24 cellular contexts compared by ENCODE assay signal in the genomic region with DNA sequence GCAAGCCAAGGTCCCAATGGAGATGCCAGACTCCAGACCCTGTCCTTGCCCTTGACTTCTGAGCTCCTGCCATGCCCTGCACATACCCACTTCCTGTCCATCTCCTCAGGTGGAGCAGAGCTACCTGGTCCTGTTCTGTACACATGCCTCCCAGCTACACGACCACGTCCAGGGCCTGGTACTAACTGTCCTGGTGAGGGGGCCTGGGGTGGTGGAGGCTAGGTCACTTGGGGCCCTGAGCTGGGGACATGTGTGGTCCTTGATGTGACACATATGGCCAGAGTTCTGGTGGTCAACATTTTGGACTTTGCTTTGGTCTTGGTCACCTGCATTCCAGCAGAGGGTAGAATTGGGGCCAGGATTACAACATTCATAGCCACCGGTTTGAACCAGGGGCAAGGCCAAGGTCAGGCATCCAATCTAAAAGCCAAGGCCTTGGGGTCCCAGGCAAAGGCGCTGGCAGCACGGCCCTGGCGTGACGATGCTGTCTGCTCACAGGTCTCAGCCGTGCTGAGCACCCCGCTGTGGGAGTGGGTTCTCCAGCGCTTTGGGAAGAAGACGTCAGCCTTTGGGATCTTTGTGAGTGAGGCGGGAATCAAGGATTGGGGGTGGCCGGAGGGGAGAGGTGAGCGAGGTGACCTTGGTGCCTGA. TPM values are rescaled to one million over a fixed set of nuclear protein-coding genes. Genes with fewer than 3 reads are reported as not detected.
DNase-seq lines count a peak whose midpoint lies in the region; ATAC-seq, FAIRE-seq and TF ChIP-seq lines count a peak whose summit lies in the region.
"Had no signal": no experiment of that assay in that cellular context is flagged by ENCODE, and none has a peak within 500 bp of the region (broad histone marks: within the 10 kb centered on the region; RNA-seq: fewer than 3 reads in every experiment).

No MANE protein-coding gene starts in this region.

- TF ChIP-seq CTCF in H9 (conservative IDR thresholded peaks at IDR 0.05), result no peak
- TF ChIP-seq CTCF in bronchial epithelial cell (IDR thresholded peaks at IDR 0.05; ENCODE audit: insufficient read depth, low read length, severe bottlenecking), result no peak
- peak; percentile 30; the same call in 1 of the 2 replicates for TF ChIP-seq CTCF in HepG2 (CRISPR knock-in tag; IDR thresholded peaks at IDR 0.05)

- POLR2A ChIA-PET in HepG2 (lab: Yijun Ruan, JAX), result interaction anchor here (0.6 to 5.2 kb wide), 11 partner anchors 7 to 95 kb away, joined by 3 to 23 read pairs (median 10); a partner anchor contains a TSS

- no peak overlapping the region for H3K56ac ChIP-seq in H9 (ENCODE audit: insufficient read length, low read depth, low read length)

- no TSS peak for BruUV-seq in HepG2 (replicated peaks; lab: Mats Ljungman, UMichigan)

- peaks cover 27 to 35% (median 29%) of the 10 kb centered on the region in 3 experiments for H3K36me3 Mint-ChIP-seq in H9 (ENCODE audit: insufficient read depth in 1 of 3, low read depth in 3 of 3)
- peaks cover 17% of the 10 kb centered on the region for H3K36me3 Mint-ChIP-seq in stimulated activated effector memory CD8-positive, alpha-beta T cell treated with anti-CD3 and anti-CD28 coated beads, Interleukin-12 subunit alpha, Interleukin-12 subunit beta, amount 100 ng/mL, for 72 hours
- H3K36me3 Mint-ChIP-seq in natural killer cell treated with Interleukin-12 subunit alpha and Interleukin-12 subunit beta and Interleukin-15 and Interleukin-18, amount 100 ng/mL, for 72 hours, result no peaks in the 10 kb centered on the region

- H3K23me2 ChIP-seq in H9 (ENCODE audit: insufficient read length, low read depth, low read length, poor library complexity, severe bottlenecking), result no peaks in the 10 kb centered on the region

- TF ChIP-seq EP300 in HepG2 (IDR thresholded peaks at IDR 0.05; ENCODE audit: low read depth in 2 of 2, low read length in 2 of 2) (peak; percentile 80 to 88), HepG2 (CRISPR knock-in tag; IDR thresholded peaks at IDR 0.05; ENCODE audit: borderline replicate concordance) (no peak; the same call in 1 of the 2 replicates)

- DNase-seq in H9 (no peak), bronchial epithelial cell (ENCODE audit: low read depth) (no peak), HepG2 (ENCODE audit: low spot score) (peak; percentile 79), GM19238 (ENCODE audit: insufficient read length, low spot score) (no peak)
- no peak for DNase-seq in stimulated activated effector memory CD8-positive, alpha-beta T cell treated with anti-CD3 and anti-CD28 coated beads, Interleukin-12 subunit alpha, Interleukin-12 subunit beta, amount 100 ng/mL, for 72 hours (ENCODE audit: low spot score in 2 of 2)
- no peak for DNase-seq in natural killer cell treated with Interleukin-12 subunit alpha and Interleukin-12 subunit beta and Interleukin-15 and Interleukin-18, amount 100 ng/mL, for 72 hours (ENCODE audit: low spot score)
- DNase-seq: CD4-positive, CD25-positive, alpha-beta regulatory T cell; DMS153; DND-41; MM.1S; NCI-H2029; NCI-H526 treated with DMSO at 0.1 percent for 48 hours; PC-9; Right ventricle myocardium superior; RPMI8226 had no signal

- H2BK20ac ChIP-seq in H9 (ENCODE audit: low read depth, low read length, poor library complexity, severe bottlenecking), result no peak overlapping the region

- no peaks in the 10 kb centered on the region for H3K36me3 ChIP-seq in bronchial epithelial cell (ENCODE audit: control insufficient read depth, insufficient read depth, low read length)
- H3K36me3 ChIP-seq in HepG2 (replicated peaks in 1 of 2; ENCODE audit: control insufficient read depth in 1 of 2, insufficient read depth in 2 of 2, low read length in 2 of 2), result peaks cover 8 to 20% of the 10 kb centered on the region in 2 experiments; a peak in 4 of 5 replicates

- H3K4me3 Mint-ChIP-seq in H9, result no peak overlapping the region; a peak in 2 of 5 replicates
- H3K4me3 Mint-ChIP-seq in stimulated activated effector memory CD8-positive, alpha-beta T cell treated with anti-CD3 and anti-CD28 coated beads, Interleukin-12 subunit alpha, Interleukin-12 subunit beta, amount 100 ng/mL, for 72 hours, result no peak overlapping the region
- H3K4me3 Mint-ChIP-seq in natural killer cell treated with Interleukin-12 subunit alpha and Interleukin-12 subunit beta and Interleukin-15 and Interleukin-18, amount 100 ng/mL, for 72 hours, result no peak overlapping the region
- H3K4me3 Mint-ChIP-seq: CD4-positive, CD25-positive, alpha-beta regulatory T cell; IgD-negative memory B cell had no signal

- H2BK120ac ChIP-seq in H9 (ENCODE audit: low read depth, low read length, poor library complexity, severe bottlenecking), result no peak overlapping the region

- in situ Hi-C loops in HepG2 (cut with HindIII; ENCODE audit: extremely low pct_ligation_motif_present, low pct_unique_long_range_greater_than_20kb), result loop anchor here (5.0 to 10.0 kb wide), 2 partner anchors 40 to 142 kb away; no protein-coding TSS in a partner anchor

- H3K9ac ChIP-seq in H9 (ENCODE audit: extremely low read depth, insufficient read length, low read length), result no peak overlapping the region
- H3K9ac ChIP-seq in HepG2 (ENCODE audit: insufficient read depth, low read depth, low read length), result no peak overlapping the region
- H3K9ac ChIP-seq: BLaER1, KMS-11 had no signal

- no peak overlapping the region for H3K18ac ChIP-seq in H9 (ENCODE audit: insufficient read length, low read depth, low read length)

- 0 out of 5 replicates have a peak, but pooled peaks cover 0 to 3% of the 10 kb centered on the region in 2 experiments for H3K9me3 Mint-ChIP-seq in H9
- no peaks in the 10 kb centered on the region for H3K9me3 Mint-ChIP-seq in stimulated activated effector memory CD8-positive, alpha-beta T cell treated with anti-CD3 and anti-CD28 coated beads, Interleukin-12 subunit alpha, Interleukin-12 subunit beta, amount 100 ng/mL, for 72 hours
- H3K9me3 Mint-ChIP-seq in natural killer cell treated with Interleukin-12 subunit alpha and Interleukin-12 subunit beta and Interleukin-15 and Interleukin-18, amount 100 ng/mL, for 72 hours, result no peaks in the 10 kb centered on the region
- H3K9me3 Mint-ChIP-seq: CD4-positive, CD25-positive, alpha-beta regulatory T cell; IgD-negative memory B cell had no signal

- no peak for TF ChIP-seq POLR2A in HepG2 (IDR thresholded peaks at IDR 0.05; ENCODE audit: insufficient read depth in 1 of 2, low read depth in 2 of 2, low read length in 2 of 2)

- H3K4me3 ChIP-seq in bronchial epithelial cell (ENCODE audit: low read depth, low read length) (no peak overlapping the region), HepG2 (replicated peaks in 1 of 3; ENCODE audit: insufficient read depth in 1 of 3, low read depth in 2 of 3, low read length in 3 of 3) (0 out of 6 replicates have a peak overlapping the region, but pooled peaks of 1 of the 3 experiments have one; percentile 6)
- H3K4me3 ChIP-seq: BLaER1, PC-9, SJSA1 had no signal

- H3K9me3 ChIP-seq in H9 (ENCODE audit: control insufficient read depth, low read depth, low read length), result no peaks in the 10 kb centered on the region
- no peaks in the 10 kb centered on the region for H3K9me3 ChIP-seq in HepG2 (ENCODE audit: low read length)
- H3K9me3 ChIP-seq: BLaER1, SJSA1 had no signal

- no peaks in the 10 kb centered on the region for H3K27me3 ChIP-seq in H9 (ENCODE audit: insufficient read depth, low read length)
- no peaks in the 10 kb centered on the region for H3K27me3 ChIP-seq in bronchial epithelial cell (ENCODE audit: control insufficient read depth, insufficient read depth, low read length)
- H3K27me3 ChIP-seq in HepG2 (ENCODE audit: control insufficient read depth in 1 of 2, insufficient read depth in 2 of 2, low read length in 2 of 2), result no peaks in the 10 kb centered on the region
- H3K27me3 ChIP-seq: BLaER1, SJSA1 had no signal

- H4K20me1 ChIP-seq in H9 (ENCODE audit: control insufficient read depth, insufficient read depth, insufficient read length) (no peaks in the 10 kb centered on the region), HepG2 (ENCODE audit: insufficient read depth, low read length) (no peaks in the 10 kb centered on the region)

- FAIRE-seq in bronchial epithelial cell (lab: Jason Lieb, UNC), result peak; percentile 18
- FAIRE-seq in HepG2 (lab: Jason Lieb, UNC), result peak; percentile 62
- FAIRE-seq: A204.1, GM12892, GM19239 had no signal

- H3K23ac ChIP-seq in H9 (ENCODE audit: insufficient read length, low read depth, low read length), result no peak overlapping the region

- H4K91ac ChIP-seq in H9 (ENCODE audit: insufficient read length, low read depth, low read length), result no peak overlapping the region

- no peak overlapping the region for H2BK15ac ChIP-seq in H9 (ENCODE audit: low read depth, low read length)

- no peak overlapping the region for H4K8ac ChIP-seq in H9 (replicated peaks; ENCODE audit: insufficient read length, low read depth, low read length)

- intact Hi-C loops in HepG2 (cut with micrococcal nuclease; ENCODE audit: unreplicated experiment), result no loop called here

- no peak overlapping the region for H3T11ph ChIP-seq in H9 (ENCODE audit: low read length)

- no peaks in the 10 kb centered on the region for H3K27me3 Mint-ChIP-seq in H9 (ENCODE audit: low read depth)
- H3K27me3 Mint-ChIP-seq in natural killer cell treated with Interleukin-12 subunit alpha and Interleukin-12 subunit beta and Interleukin-15 and Interleukin-18, amount 100 ng/mL, for 72 hours, result no peaks in the 10 kb centered on the region
- H3K27me3 Mint-ChIP-seq: CD4-positive, CD25-positive, alpha-beta regulatory T cell; IgD-negative memory B cell had no signal

- H3K14ac ChIP-seq in H9 (ENCODE audit: insufficient read depth, low read length), result no peak overlapping the region

- no peak overlapping the region for H3K27ac ChIP-seq in H9 (ENCODE audit: insufficient read length, low read depth, low read length)
- peak overlapping the region; percentile 41 for H3K27ac ChIP-seq in HepG2 (ENCODE audit: extremely low read length, insufficient read depth, low read length)
- H3K27ac ChIP-seq: BLaER1, KMS-11, SJSA1 had no signal

- CTCF ChIA-PET in HepG2 (lab: Yijun Ruan, JAX; ENCODE audit: low intra/inter-chr PET ratio, low total read pairs), result interaction anchor here (3.2 to 3.4 kb wide), 2 partner anchors 38 to 142 kb away, joined by 36 to 37 read pairs; no protein-coding TSS in a partner anchor

- no peak overlapping the region for H2BK5ac ChIP-seq in H9 (ENCODE audit: insufficient read length, low read length)

- H3K4me2 ChIP-seq in H9 (ENCODE audit: insufficient read depth, insufficient read length, low read length) (no peak overlapping the region), HepG2 (ENCODE audit: low read depth, low read length) (peak overlapping the region; percentile 41)
- H3K4me2 ChIP-seq: BLaER1, KMS-11, PC-9 had no signal

- no peak overlapping the region for H3K4ac ChIP-seq in H9 (ENCODE audit: low read depth, low read length)

- TF ChIP-seq RAD21 in HepG2 (CRISPR knock-in tag; IDR thresholded peaks at IDR 0.05), result no peak; the same call in none of the 2 replicates

- no peaks in the 10 kb centered on the region for H3K79me1 ChIP-seq in H9 (ENCODE audit: insufficient read depth, low read depth, low read length, poor library complexity, severe bottlenecking)

- ATAC-seq in HepG2, result peak; percentile 62
- no peak for ATAC-seq in stimulated activated effector memory CD8-positive, alpha-beta T cell treated with anti-CD3 and anti-CD28 coated beads, Interleukin-12 subunit alpha, Interleukin-12 subunit beta, amount 100 ng/mL, for 72 hours
- no peak for ATAC-seq in natural killer cell treated with Interleukin-12 subunit alpha and Interleukin-12 subunit beta and Interleukin-15 and Interleukin-18, amount 100 ng/mL, for 72 hours
- ATAC-seq in HG03469 (IDR thresholded peaks at IDR 0.05; ENCODE audit: unreplicated experiment), result no peak

- H4K5ac ChIP-seq in H9 (ENCODE audit: insufficient read length, low read depth, low read length), result no peak overlapping the region

- H3K4me1 ChIP-seq in H9 (ENCODE audit: insufficient read depth, low read length) (peaks cover 15% of the 10 kb centered on the region; the same call in 1 of the 2 replicates), HepG2 (ENCODE audit: insufficient read depth, low read length) (peaks cover 37% of the 10 kb centered on the region)
- H3K4me1 ChIP-seq: BLaER1 had no signal

- no peaks in the 10 kb centered on the region; the same call in 1 of the 2 replicates for H3K79me2 ChIP-seq in H9 (ENCODE audit: insufficient read depth, low read length)
- no peaks in the 10 kb centered on the region for H3K79me2 ChIP-seq in HepG2 (ENCODE audit: insufficient read depth, low read length)

- no peak overlapping the region for H2AK5ac ChIP-seq in H9 (ENCODE audit: insufficient read length, low read length)

- H3K4me1 Mint-ChIP-seq in H9, result peaks cover 50 to 52% of the 10 kb centered on the region in 2 experiments
- peaks cover 9% of the 10 kb centered on the region for H3K4me1 Mint-ChIP-seq in stimulated activated effector memory CD8-positive, alpha-beta T cell treated with anti-CD3 and anti-CD28 coated beads, Interleukin-12 subunit alpha, Interleukin-12 subunit beta, amount 100 ng/mL, for 72 hours
- H3K4me1 Mint-ChIP-seq in natural killer cell treated with Interleukin-12 subunit alpha and Interleukin-12 subunit beta and Interleukin-15 and Interleukin-18, amount 100 ng/mL, for 72 hours (ENCODE audit: low read depth in 2 of 2), result peaks cover 0 to 4% of the 10 kb centered on the region in 2 donors
- H3K4me1 Mint-ChIP-seq: IgD-negative memory B cell had no signal

- peak overlapping the region in 2 of 3 experiments; percentile 64 to 71; a peak in 4 of 7 replicates for H3K27ac Mint-ChIP-seq in H9
- H3K27ac Mint-ChIP-seq in stimulated activated effector memory CD8-positive, alpha-beta T cell treated with anti-CD3 and anti-CD28 coated beads, Interleukin-12 subunit alpha, Interleukin-12 subunit beta, amount 100 ng/mL, for 72 hours, result peak overlapping the region; percentile 50
- no peak overlapping the region for H3K27ac Mint-ChIP-seq in natural killer cell treated with Interleukin-12 subunit alpha and Interleukin-12 subunit beta and Interleukin-15 and Interleukin-18, amount 100 ng/mL, for 72 hours
- H3K27ac Mint-ChIP-seq: CD4-positive, CD25-positive, alpha-beta regulatory T cell had no signal

- H2AFZ ChIP-seq in H9 (ENCODE audit: low read length) (no peak overlapping the region), HepG2 (ENCODE audit: low read length) (no peak overlapping the region)
- H2AFZ ChIP-seq: PC-9 had no signal

- H2BK12ac ChIP-seq in H9 (ENCODE audit: insufficient read length, low read depth, low read length), result no peak overlapping the region

- no CpG with 5 or more reads among the region's 14 CpGs for WGBS in H9 (ENCODE audit: extremely low coverage, insufficient read length, low lambda C conversion rate)
- WGBS in HepG2 (ENCODE audit: low lambda C conversion rate), result 44% methylated on average over 14 of the region's 14 CpGs

RNA-seq across cellular contexts. Expression of a gene that starts 12.6 kb away (rescaled TPM):
- 0.42 and 1.3 TPM in 2 replicates for total RNA-seq in H9 (2021)
- total RNA-seq in bronchial epithelial cell, result under 0.01 TPM in 1 of 2 replicates, not detected in the other
- 0.48 and 0.93 TPM in 2 replicates for total RNA-seq in HepG2 (2016; rRNA removed; fragmentation: Illumina TruSeq; extraction: Trizol)
- total RNA-seq in HepG2 (2016; cell fraction: cytosol; rRNA removed; fragmentation: Illumina TruSeq; extraction: Trizol; ENCODE audit: low read depth), result 0.10 and 0.26 TPM in 2 replicates
- total RNA-seq in HepG2 (2016; cell fraction: insoluble cytoplasmic fraction; rRNA removed; fragmentation: Illumina TruSeq; extraction: Trizol), result 0.45 and 0.68 TPM in 2 replicates
- total RNA-seq in HepG2 (2016; cell fraction: membrane; rRNA removed; fragmentation: Illumina TruSeq; extraction: Trizol), result 0.59 and 1.2 TPM in 2 replicates
- total RNA-seq in HepG2 (2016; cell fraction: nucleus; rRNA removed; fragmentation: Illumina TruSeq; extraction: Trizol), result 0.38 and 0.53 TPM in 2 replicates
- polyA plus RNA-seq in HepG2 (2011; rRNA removed), result 0.07 and 0.21 TPM in 2 replicates
- polyA plus RNA-seq in HepG2 (2011; cell fraction: cytosol; rRNA removed), result 0.15 TPM in 1 of 2 replicates, not detected in the other
- polyA plus RNA-seq in HepG2 (2011; cell fraction: nucleus; rRNA removed), result 0.26 and 0.66 TPM in 2 replicates
- 0.05 and 0.19 TPM in 2 replicates for polyA plus RNA-seq in HepG2 (2012)
- polyA plus RNA-seq in HepG2 (2016; cell fraction: cytosol; fragmentation: Illumina TruSeq; extraction: Trizol; ENCODE audit: low read depth), result 0.68 and 1.1 TPM in 2 replicates
- 0.44 and 0.75 TPM in 2 replicates for polyA plus RNA-seq in HepG2 (2016; cell fraction: insoluble cytoplasmic fraction; fragmentation: Illumina TruSeq; extraction: Trizol; ENCODE audit: low read depth)
- 1.1 and 1.6 TPM in 2 replicates for polyA plus RNA-seq in HepG2 (2016; cell fraction: membrane; fragmentation: Illumina TruSeq; extraction: Trizol; ENCODE audit: low read depth)
- polyA plus RNA-seq in HepG2 (2016; cell fraction: nucleus; fragmentation: Illumina TruSeq; extraction: Trizol; ENCODE audit: insufficient read depth, low read depth), result 1.1 TPM in 2 replicates
- polyA minus RNA-seq in HepG2 (2011; rRNA and poly(A)+ RNA removed; ENCODE audit: low replicate concordance), result 0.16 and 1.1 TPM in 2 replicates
- polyA minus RNA-seq in HepG2 (2011; cell fraction: cytosol; rRNA and poly(A)+ RNA removed), result not detected in 2 replicates
- 0.52 and 0.87 TPM in 2 replicates for polyA minus RNA-seq in HepG2 (2011; cell fraction: nucleus; rRNA and poly(A)+ RNA removed)
- under 1 TPM; 0.21 to 0.75 TPM for total RNA-seq in natural killer cell treated with Interleukin-12 subunit alpha and Interleukin-12 subunit beta and Interleukin-15 and Interleukin-18, amount 100 ng/mL, for 72 hours
- total RNA-seq: Right ventricle myocardium superior, SJSA1 had no signal
- polyA plus RNA-seq: CD4-positive, CD25-positive, alpha-beta regulatory T cell; IgD-negative memory B cell had no signal

RNA-seq across cellular contexts. Expression of a gene that starts 24.7 kb away (rescaled TPM):
- total RNA-seq in H9 (2021), result 36.9 and 40.0 TPM in 2 replicates
- 4.1 and 7.1 TPM in 2 replicates for total RNA-seq in bronchial epithelial cell
- 22.6 and 39.4 TPM in 2 replicates for total RNA-seq in HepG2 (2016; rRNA removed; fragmentation: Illumina TruSeq; extraction: Trizol)
- 3.2 and 3.4 TPM in 2 replicates for total RNA-seq in HepG2 (2016; cell fraction: cytosol; rRNA removed; fragmentation: Illumina TruSeq; extraction: Trizol; ENCODE audit: low read depth)
- 23.3 and 42.2 TPM in 2 replicates for total RNA-seq in HepG2 (2016; cell fraction: insoluble cytoplasmic fraction; rRNA removed; fragmentation: Illumina TruSeq; extraction: Trizol)
- 12.6 and 14.9 TPM in 2 replicates for total RNA-seq in HepG2 (2016; cell fraction: membrane; rRNA removed; fragmentation: Illumina TruSeq; extraction: Trizol)
- total RNA-seq in HepG2 (2016; cell fraction: nucleus; rRNA removed; fragmentation: Illumina TruSeq; extraction: Trizol), result 18.0 and 19.2 TPM in 2 replicates
- 17.4 and 20.6 TPM in 2 replicates for polyA plus RNA-seq in HepG2 (2011; rRNA removed)
- polyA plus RNA-seq in HepG2 (2011; cell fraction: cytosol; rRNA removed), result 10.3 and 15.6 TPM in 2 replicates
- polyA plus RNA-seq in HepG2 (2011; cell fraction: nucleus; rRNA removed), result 17.4 and 19.0 TPM in 2 replicates
- polyA plus RNA-seq in HepG2 (2012), result 12.5 and 13.0 TPM in 2 replicates
- polyA plus RNA-seq in HepG2 (2016; cell fraction: cytosol; fragmentation: Illumina TruSeq; extraction: Trizol; ENCODE audit: low read depth), result 1.0 and 1.3 TPM in 2 replicates
- polyA plus RNA-seq in HepG2 (2016; cell fraction: insoluble cytoplasmic fraction; fragmentation: Illumina TruSeq; extraction: Trizol; ENCODE audit: low read depth), result 20.9 and 21.5 TPM in 2 replicates
- polyA plus RNA-seq in HepG2 (2016; cell fraction: membrane; fragmentation: Illumina TruSeq; extraction: Trizol; ENCODE audit: low read depth), result 3.5 and 4.4 TPM in 2 replicates
- 20.8 and 24.4 TPM in 2 replicates for polyA plus RNA-seq in HepG2 (2016; cell fraction: nucleus; fragmentation: Illumina TruSeq; extraction: Trizol; ENCODE audit: insufficient read depth, low read depth)
- polyA minus RNA-seq in HepG2 (2011; rRNA and poly(A)+ RNA removed; ENCODE audit: low replicate concordance), result 60.3 and 78.7 TPM in 2 replicates
- 10.6 and 13.8 TPM in 2 replicates for polyA minus RNA-seq in HepG2 (2011; cell fraction: cytosol; rRNA and poly(A)+ RNA removed)
- polyA minus RNA-seq in HepG2 (2011; cell fraction: nucleus; rRNA and poly(A)+ RNA removed), result 14.5 and 19.5 TPM in 2 replicates
- total RNA-seq in natural killer cell treated with Interleukin-12 subunit alpha and Interleukin-12 subunit beta and Interleukin-15 and Interleukin-18, amount 100 ng/mL, for 72 hours, result 10 to 100 TPM; 20.8 to 26.3 TPM

RNA-seq across cellular contexts. Expression of a gene that starts 27.1 kb away (rescaled TPM):
- total RNA-seq in H9 (2021) (59.7 and 61.6 TPM in 2 replicates), bronchial epithelial cell (16.5 and 30.0 TPM in 2 replicates), HepG2 (2016; rRNA removed; fragmentation: Illumina TruSeq; extraction: Trizol) (35.2 and 36.8 TPM in 2 replicates)
- total RNA-seq in HepG2 (2016; cell fraction: cytosol; rRNA removed; fragmentation: Illumina TruSeq; extraction: Trizol; ENCODE audit: low read depth), result 55.0 and 71.6 TPM in 2 replicates
- total RNA-seq in HepG2 (2016; cell fraction: insoluble cytoplasmic fraction; rRNA removed; fragmentation: Illumina TruSeq; extraction: Trizol), result 34.9 and 36.5 TPM in 2 replicates
- 58.1 and 75.9 TPM in 2 replicates for total RNA-seq in HepG2 (2016; cell fraction: membrane; rRNA removed; fragmentation: Illumina TruSeq; extraction: Trizol)
- 12.0 and 18.4 TPM in 2 replicates for total RNA-seq in HepG2 (2016; cell fraction: nucleus; rRNA removed; fragmentation: Illumina TruSeq; extraction: Trizol)
- polyA plus RNA-seq in HepG2 (2011; rRNA removed), result 96.3 and 103 TPM in 2 replicates
- polyA plus RNA-seq in HepG2 (2011; cell fraction: cytosol; rRNA removed), result 87.0 and 103 TPM in 2 replicates
- 33.1 and 49.7 TPM in 2 replicates for polyA plus RNA-seq in HepG2 (2011; cell fraction: nucleus; rRNA removed)
- polyA plus RNA-seq in HepG2 (2012), result 47.5 and 47.8 TPM in 2 replicates
- 73.6 and 97.4 TPM in 2 replicates for polyA plus RNA-seq in HepG2 (2016; cell fraction: cytosol; fragmentation: Illumina TruSeq; extraction: Trizol; ENCODE audit: low read depth)
- polyA plus RNA-seq in HepG2 (2016; cell fraction: insoluble cytoplasmic fraction; fragmentation: Illumina TruSeq; extraction: Trizol; ENCODE audit: low read depth), result 41.3 and 48.9 TPM in 2 replicates
- 69.3 and 86.0 TPM in 2 replicates for polyA plus RNA-seq in HepG2 (2016; cell fraction: membrane; fragmentation: Illumina TruSeq; extraction: Trizol; ENCODE audit: low read depth)
- 29.4 and 29.5 TPM in 2 replicates for polyA plus RNA-seq in HepG2 (2016; cell fraction: nucleus; fragmentation: Illumina TruSeq; extraction: Trizol; ENCODE audit: insufficient read depth, low read depth)
- polyA minus RNA-seq in HepG2 (2011; rRNA and poly(A)+ RNA removed; ENCODE audit: low replicate concordance), result 52.4 TPM in 1 of 2 replicates, not detected in the other
- polyA minus RNA-seq in HepG2 (2011; cell fraction: cytosol; rRNA and poly(A)+ RNA removed), result 15.2 and 16.6 TPM in 2 replicates
- 10.4 and 15.9 TPM in 2 replicates for polyA minus RNA-seq in HepG2 (2011; cell fraction: nucleus; rRNA and poly(A)+ RNA removed)
- total RNA-seq in natural killer cell treated with Interleukin-12 subunit alpha and Interleukin-12 subunit beta and Interleukin-15 and Interleukin-18, amount 100 ng/mL, for 72 hours, result 1 to 10 TPM; 1.6 to 2.4 TPM
- total RNA-seq: NCI-H460 had no signal

RNA-seq across cellular contexts. Expression of a gene that starts 53.7 kb away (rescaled TPM):
- total RNA-seq in H9 (2021), result 130 and 132 TPM in 2 replicates
- 202 and 223 TPM in 2 replicates for total RNA-seq in bronchial epithelial cell
- total RNA-seq in HepG2 (2016; rRNA removed; fragmentation: Illumina TruSeq; extraction: Trizol), result 182 and 254 TPM in 2 replicates
- total RNA-seq in HepG2 (2016; cell fraction: cytosol; rRNA removed; fragmentation: Illumina TruSeq; extraction: Trizol; ENCODE audit: low read depth), result 45.9 and 48.0 TPM in 2 replicates
- 184 and 279 TPM in 2 replicates for total RNA-seq in HepG2 (2016; cell fraction: insoluble cytoplasmic fraction; rRNA removed; fragmentation: Illumina TruSeq; extraction: Trizol)
- 58.5 and 66.4 TPM in 2 replicates for total RNA-seq in HepG2 (2016; cell fraction: membrane; rRNA removed; fragmentation: Illumina TruSeq; extraction: Trizol)
- 61.8 and 72.9 TPM in 2 replicates for total RNA-seq in HepG2 (2016; cell fraction: nucleus; rRNA removed; fragmentation: Illumina TruSeq; extraction: Trizol)
- polyA plus RNA-seq in HepG2 (2011; rRNA removed), result 140 and 177 TPM in 2 replicates
- 101 and 135 TPM in 2 replicates for polyA plus RNA-seq in HepG2 (2011; cell fraction: cytosol; rRNA removed)
- polyA plus RNA-seq in HepG2 (2011; cell fraction: nucleus; rRNA removed), result 24.9 and 35.7 TPM in 2 replicates
- 159 and 167 TPM in 2 replicates for polyA plus RNA-seq in HepG2 (2012)
- 35.5 and 45.7 TPM in 2 replicates for polyA plus RNA-seq in HepG2 (2016; cell fraction: cytosol; fragmentation: Illumina TruSeq; extraction: Trizol; ENCODE audit: low read depth)
- polyA plus RNA-seq in HepG2 (2016; cell fraction: insoluble cytoplasmic fraction; fragmentation: Illumina TruSeq; extraction: Trizol; ENCODE audit: low read depth), result 279 and 313 TPM in 2 replicates
- 54.3 and 63.6 TPM in 2 replicates for polyA plus RNA-seq in HepG2 (2016; cell fraction: membrane; fragmentation: Illumina TruSeq; extraction: Trizol; ENCODE audit: low read depth)
- 127 TPM in 2 replicates for polyA plus RNA-seq in HepG2 (2016; cell fraction: nucleus; fragmentation: Illumina TruSeq; extraction: Trizol; ENCODE audit: insufficient read depth, low read depth)
- 17.1 and 27.0 TPM in 2 replicates for polyA minus RNA-seq in HepG2 (2011; rRNA and poly(A)+ RNA removed; ENCODE audit: low replicate concordance)
- 30.5 and 35.6 TPM in 2 replicates for polyA minus RNA-seq in HepG2 (2011; cell fraction: cytosol; rRNA and poly(A)+ RNA removed)
- polyA minus RNA-seq in HepG2 (2011; cell fraction: nucleus; rRNA and poly(A)+ RNA removed), result 21.8 and 26.1 TPM in 2 replicates
- total RNA-seq in natural killer cell treated with Interleukin-12 subunit alpha and Interleukin-12 subunit beta and Interleukin-15 and Interleukin-18, amount 100 ng/mL, for 72 hours, result 10 to 100 TPM; 83.1 to 85.8 TPM

Comparison
In these comparisons a context has a peak if more than half of its experiments do, and no peak if none do; other contexts are left out.
1. H3K27ac Mint-ChIP-seq: peak in H9 (2 of 3) and stimulated activated effector memory CD8-positive, alpha-beta T cell treated with anti-CD3 and anti-CD28 coated beads, Interleukin-12 subunit alpha, Interleukin-12 subunit beta, amount 100 ng/mL, for 72 hours (single experiment); none in natural killer cell treated with Interleukin-12 subunit alpha and Interleukin-12 subunit beta and Interleukin-15 and Interleukin-18, amount 100 ng/mL, for 72 hours (0 of 2).